Comparison of ENCODE assay signal across 27 cellular contexts in the genomic region with DNA sequence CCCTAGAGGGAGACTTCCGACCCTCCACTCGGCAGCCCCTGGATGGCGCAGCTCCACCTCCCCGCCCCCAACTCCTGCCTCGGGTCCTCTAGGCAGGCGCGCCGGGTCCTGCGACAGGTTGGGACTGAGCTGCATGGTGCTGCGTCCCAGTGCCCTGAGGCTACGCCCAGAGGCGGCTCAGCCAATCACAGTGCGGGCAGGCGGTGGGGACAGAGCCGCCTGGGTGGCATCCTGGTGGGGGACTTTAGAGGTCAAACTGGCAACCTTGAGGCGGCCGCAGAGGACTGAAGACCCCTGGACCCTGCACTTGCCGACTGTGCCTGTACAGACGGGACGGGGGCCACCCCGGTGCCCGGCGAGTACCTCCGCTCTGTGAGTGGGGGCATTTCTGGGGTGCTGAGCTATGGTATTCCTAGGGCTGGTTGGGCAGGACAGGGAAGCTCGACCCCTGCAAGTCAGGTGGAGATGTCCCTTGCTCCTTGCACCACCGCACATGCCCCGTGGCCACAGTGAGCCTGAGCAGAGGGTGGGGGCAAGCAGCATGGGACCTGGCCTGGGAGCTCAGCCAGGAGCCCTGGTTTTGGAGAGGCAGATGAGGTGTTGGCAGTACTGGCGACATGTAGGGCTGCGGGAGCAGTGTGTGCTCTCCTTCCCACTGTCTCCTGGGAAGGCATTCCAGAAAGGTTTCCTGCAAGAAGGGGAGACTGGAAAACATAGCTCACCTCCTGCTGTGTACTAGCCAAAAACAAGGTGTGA. TPM values are rescaled to one million over a fixed set of nuclear protein-coding genes. Genes with fewer than 3 reads are reported as not detected.
DNase-seq lines count a peak whose midpoint lies in the region; ATAC-seq, FAIRE-seq and TF ChIP-seq lines count a peak whose summit lies in the region.
"Had no signal": no experiment of that assay in that cellular context is flagged by ENCODE, and none has a peak within 500 bp of the region (broad histone marks: within the 10 kb centered on the region; RNA-seq: fewer than 3 reads in every experiment).

No MANE protein-coding gene starts in this region.

- H2AK5ac ChIP-seq in mesenchymal stem cell (ENCODE audit: low read length, severe bottlenecking) = no peak overlapping the region

- no peaks in the 10 kb centered on the region for H3F3A ChIP-seq in SK-N-SH (replicated peaks; ENCODE audit: insufficient read depth)

- no peak overlapping the region for H2BK12ac ChIP-seq in mesenchymal stem cell (ENCODE audit: low read length in 2 of 2)

- TF ChIP-seq POLR2A in upper lobe of left lung (IDR thresholded peaks at IDR 0.05) (no peak), tibial nerve (IDR thresholded peaks at IDR 0.05) (no peak), HepG2 (IDR thresholded peaks at IDR 0.05; ENCODE audit: insufficient read depth in 1 of 2, low read depth in 2 of 2, low read length in 2 of 2) (no peak)

- H3K27ac ChIP-seq in SK-N-SH (ENCODE audit: low read depth in 2 of 2, low read length in 1 of 2) (no peak overlapping the region), mesenchymal stem cell (ENCODE audit: low read length, poor library complexity, severe bottlenecking) (no peak overlapping the region), upper lobe of left lung (no peak overlapping the region), tibial nerve (no peak overlapping the region), HepG2 (ENCODE audit: extremely low read length, insufficient read depth, low read length) (no peak overlapping the region)
- H3K27ac ChIP-seq: 22Rv1, ascending aorta, esophagus muscularis mucosa, gastrocnemius medialis, Peyer's patch, psoas muscle, thoracic aorta had no signal

- no peaks in the 10 kb centered on the region for H3K27me3 ChIP-seq in SK-N-SH (ENCODE audit: insufficient read depth)
- H3K27me3 ChIP-seq in mesenchymal stem cell (ENCODE audit: control insufficient read depth in 1 of 2, insufficient read depth in 1 of 2, low read length in 2 of 2) = peaks cover 0 to 10% of the 10 kb centered on the region in 2 experiments
- no peaks in the 10 kb centered on the region for H3K27me3 ChIP-seq in upper lobe of left lung
- peaks cover 0 to 8% of the 10 kb centered on the region in 2 donors for H3K27me3 ChIP-seq in tibial nerve
- H3K27me3 ChIP-seq in HepG2 (ENCODE audit: control insufficient read depth in 1 of 2, insufficient read depth in 2 of 2, low read length in 2 of 2) = peaks cover 0 to 3% of the 10 kb centered on the region in 2 experiments; a peak in 1 of 5 replicates
- H3K27me3 ChIP-seq: ascending aorta, Peyer's patch had no signal

- H3K23ac ChIP-seq in mesenchymal stem cell (ENCODE audit: low read length in 2 of 2) = no peak overlapping the region

- WGBS in SK-N-SH (ENCODE audit: low lambda C conversion rate) = 38% methylated on average over 13 of the region's 29 CpGs
- 72% methylated on average over 29 of the region's 29 CpGs for WGBS in mesenchymal stem cell
- WGBS in upper lobe of left lung, 2 donors = 48 to 82% methylated on average over 11 to 28 of the region's 29 CpGs
- 56 to 92% methylated on average over 13 to 26 of the region's 29 CpGs for WGBS in tibial nerve, 2 donors
- WGBS in HepG2 (ENCODE audit: low lambda C conversion rate) = 18% methylated on average over 18 of the region's 29 CpGs

- H3K9ac ChIP-seq in SK-N-SH = no peak overlapping the region
- peak overlapping the region; percentile 55 for H3K9ac ChIP-seq in mesenchymal stem cell (ENCODE audit: low read length)
- no peak overlapping the region for H3K9ac ChIP-seq in HepG2 (ENCODE audit: insufficient read depth, low read depth, low read length)

- H3K4me1 ChIP-seq in SK-N-SH (ENCODE audit: control insufficient read depth in 1 of 2, insufficient read depth in 2 of 2, low read depth in 1 of 2, low read length in 1 of 2) = no peaks in the 10 kb centered on the region
- peaks cover 6% of the 10 kb centered on the region for H3K4me1 ChIP-seq in mesenchymal stem cell (ENCODE audit: control insufficient read depth, insufficient read depth, low read depth, low read length)
- no peaks in the 10 kb centered on the region for H3K4me1 ChIP-seq in upper lobe of left lung
- no peaks in the 10 kb centered on the region for H3K4me1 ChIP-seq in tibial nerve
- H3K4me1 ChIP-seq in HepG2 (ENCODE audit: insufficient read depth, low read length) = no peaks in the 10 kb centered on the region
- H3K4me1 ChIP-seq: ascending aorta, gastrocnemius medialis, Peyer's patch, psoas muscle had no signal

- H3K14ac ChIP-seq in mesenchymal stem cell (ENCODE audit: low read length in 2 of 2) = no peak overlapping the region

- H3K4ac ChIP-seq in mesenchymal stem cell (ENCODE audit: low read depth in 1 of 2, low read length in 2 of 2) = no peak overlapping the region

- DNase-seq in SK-N-SH (peak; percentile 26), left cardiac atrium (peak; percentile 33), mesenchymal stem cell (no peak), upper lobe of left lung (peak in 1 of 2 donors; percentile 67), tibial nerve (ENCODE audit: low spot score in 2 of 2) (no peak), HuH-7 (ENCODE audit: low spot score) (no peak), HepG2 (ENCODE audit: low spot score) (no peak)
- DNase-seq: activated CD4-positive, alpha-beta T cell treated with anti-CD3 and anti-CD28 coated beads, Interleukin-2, amount 10 ng/mL, durations not matched to agents 24 days and 14 days; DMS79 treated with DMSO at 0.1 percent for 48 hours; effector CD8-positive, alpha-beta T cell; gastrocnemius medialis; MM.1S; mucosa of descending colon; NCI-H1436; NCI-H524; Peyer's patch; psoas muscle; small intestine; stimulated activated naive B cell treated with anti-CD40 and anti-IgM and Interleukin-4, amounts not matched to agents 10 μg/mL and 1 μg/mL and 100 μg/mL, for 72 hours; T-helper 17 cell had no signal

- H2AFZ ChIP-seq in SK-N-SH (ENCODE audit: low read depth) = no peak overlapping the region
- no peak overlapping the region for H2AFZ ChIP-seq in mesenchymal stem cell (ENCODE audit: low read depth, low read length)
- no peak overlapping the region for H2AFZ ChIP-seq in HepG2 (ENCODE audit: low read length)

- H4K20me1 ChIP-seq in SK-N-SH (ENCODE audit: insufficient read depth) (no peaks in the 10 kb centered on the region), HepG2 (ENCODE audit: insufficient read depth, low read length) (no peaks in the 10 kb centered on the region)

- H3K4me2 ChIP-seq in SK-N-SH (no peak overlapping the region), mesenchymal stem cell (ENCODE audit: low read length, poor library complexity, severe bottlenecking) (peak overlapping the region; percentile 46), HepG2 (ENCODE audit: low read depth, low read length) (no peak overlapping the region)

- H3K79me2 ChIP-seq in SK-N-SH (ENCODE audit: insufficient read depth) = no peaks in the 10 kb centered on the region
- H3K79me2 ChIP-seq in HepG2 (ENCODE audit: insufficient read depth, low read length) = no peaks in the 10 kb centered on the region

- in situ Hi-C loops in HepG2 (cut with HindIII; ENCODE audit: extremely low pct_ligation_motif_present, low pct_unique_long_range_greater_than_20kb) = no loop called here

- no peak for ATAC-seq in SK-N-SH treated with all-trans-retinoic acid at 6 μM for 48 hours
- ATAC-seq in left cardiac atrium = peak; percentile 72 to 95
- peak; percentile 26 to 61 for ATAC-seq in upper lobe of left lung (ENCODE audit: low FRiP score in 2 of 2)
- no peak for ATAC-seq in HepG2
- ATAC-seq: activated naive CD4-positive, alpha-beta T cell treated with anti-CD3 and anti-CD28 coated beads, Interleukin-2, amount 50 U/mL, for 72 hours; gastrocnemius medialis; mucosa of descending colon; psoas muscle; stimulated activated naive B cell treated with anti-CD40 and anti-IgM and Interleukin-4, amounts not matched to agents 10 μg/mL and 1 μg/mL and 100 μg/mL, for 72 hours; T-helper 17 cell had no signal

- no peaks in the 10 kb centered on the region for H3K79me1 ChIP-seq in mesenchymal stem cell (replicated peaks; ENCODE audit: low read length, poor library complexity, severe bottlenecking)

- H2BK5ac ChIP-seq in mesenchymal stem cell (ENCODE audit: low read depth, low read length, poor library complexity, severe bottlenecking) = no peak overlapping the region

- no peak for FAIRE-seq in HepG2 (lab: Jason Lieb, UNC)
- FAIRE-seq: GM12891, small intestine had no signal

- CTCF ChIA-PET in SK-N-SH (lab: Yijun Ruan, JAX) (no interaction called here), HepG2 (lab: Yijun Ruan, JAX; ENCODE audit: low intra/inter-chr PET ratio, low total read pairs) (no interaction called here)

- H3K4me3 ChIP-seq in SK-N-SH (ENCODE audit: low read depth in 2 of 2, low read length in 1 of 2) (no peak overlapping the region), mesenchymal stem cell (ENCODE audit: insufficient read depth in 1 of 2, low read depth in 1 of 2, low read length in 2 of 2) (peak overlapping the region in 1 of 2 experiments; percentile 64), upper lobe of left lung (no peak overlapping the region), tibial nerve (no peak overlapping the region), HepG2 (replicated peaks in 1 of 3; ENCODE audit: insufficient read depth in 1 of 3, low read depth in 2 of 3, low read length in 3 of 3) (no peak overlapping the region)
- H3K4me3 ChIP-seq: ascending aorta, esophagus muscularis mucosa, gastrocnemius medialis, mucosa of descending colon, Peyer's patch, psoas muscle, thoracic aorta had no signal

- H3K9me3 ChIP-seq in SK-N-SH (no peaks in the 10 kb centered on the region), mesenchymal stem cell (ENCODE audit: control insufficient read depth, low read length) (no peaks in the 10 kb centered on the region), upper lobe of left lung (no peaks in the 10 kb centered on the region), tibial nerve (no peaks in the 10 kb centered on the region), HepG2 (ENCODE audit: low read length) (no peaks in the 10 kb centered on the region)
- H3K9me3 ChIP-seq: ascending aorta, esophagus muscularis mucosa, gastrocnemius medialis, mucosa of descending colon, Peyer's patch, psoas muscle, thoracic aorta had no signal

- no peak overlapping the region for H2BK120ac ChIP-seq in mesenchymal stem cell (ENCODE audit: low read depth, low read length)

- POLR2A ChIA-PET in SK-N-SH (lab: Yijun Ruan, JAX) (no interaction called here), HepG2 (lab: Yijun Ruan, JAX) (no interaction called here)

- TF ChIP-seq EP300 in SK-N-SH (IDR thresholded peaks at IDR 0.05; ENCODE audit: borderline replicate concordance in 1 of 2, low read depth in 1 of 2, low read length in 1 of 2) (no peak), upper lobe of left lung (IDR thresholded peaks at IDR 0.05) (no peak), tibial nerve (IDR thresholded peaks at IDR 0.05) (no peak), HepG2 (IDR thresholded peaks at IDR 0.05; ENCODE audit: low read depth in 2 of 2, low read length in 2 of 2) (no peak), HepG2 (CRISPR knock-in tag; IDR thresholded peaks at IDR 0.05; ENCODE audit: borderline replicate concordance) (no peak)

- no peak for TF ChIP-seq RAD21 in SK-N-SH (IDR thresholded peaks at IDR 0.05; ENCODE audit: low read length)
- no peak for TF ChIP-seq RAD21 in HepG2 (CRISPR knock-in tag; IDR thresholded peaks at IDR 0.05)

- H2BK15ac ChIP-seq in mesenchymal stem cell (ENCODE audit: low read depth, poor library complexity, severe bottlenecking) = no peak overlapping the region

- intact Hi-C loops in left cardiac atrium (cut with DNase I) (no loop called here), HepG2 (cut with micrococcal nuclease; ENCODE audit: unreplicated experiment) (no loop called here)

- peak overlapping the region in 1 of 2 experiments; percentile 50 for H3K18ac ChIP-seq in mesenchymal stem cell (ENCODE audit: low read depth in 1 of 2, low read length in 2 of 2)

- H4K8ac ChIP-seq in mesenchymal stem cell (ENCODE audit: low read length) = no peak overlapping the region

- no TSS peak for BruUV-seq in HepG2 (replicated peaks; lab: Mats Ljungman, UMichigan)

- H3K36me3 ChIP-seq in SK-N-SH (replicated peaks in 1 of 2; ENCODE audit: control insufficient read depth in 1 of 2, insufficient read depth in 2 of 2, low read length in 1 of 2) = no peaks in the 10 kb centered on the region
- H3K36me3 ChIP-seq in mesenchymal stem cell (ENCODE audit: control insufficient read depth in 1 of 2, insufficient read depth in 2 of 2, low read depth in 1 of 2, low read length in 2 of 2) = no peaks in the 10 kb centered on the region
- H3K36me3 ChIP-seq in upper lobe of left lung = no peaks in the 10 kb centered on the region
- no peaks in the 10 kb centered on the region for H3K36me3 ChIP-seq in tibial nerve
- H3K36me3 ChIP-seq in HepG2 (replicated peaks in 1 of 2; ENCODE audit: control insufficient read depth in 1 of 2, insufficient read depth in 2 of 2, low read length in 2 of 2) = no peaks in the 10 kb centered on the region
- H3K36me3 ChIP-seq: ascending aorta, esophagus muscularis mucosa, gastrocnemius medialis, Peyer's patch, thoracic aorta had no signal

- H4K91ac ChIP-seq in mesenchymal stem cell (ENCODE audit: low read length) = no peak overlapping the region

- TF ChIP-seq CTCF in SK-N-SH (IDR thresholded peaks at IDR 0.05) (no peak), upper lobe of left lung (IDR thresholded peaks at IDR 0.05) (no peak), tibial nerve (IDR thresholded peaks at IDR 0.05) (no peak), HepG2 (CRISPR knock-in tag; IDR thresholded peaks at IDR 0.05) (no peak)

- H3K9me2 ChIP-seq in SK-N-SH = no peaks in the 10 kb centered on the region

RNA-seq across cellular contexts. Expression of gene CTSL, which starts 45.5 kb away (rescaled TPM):
- polyA plus RNA-seq in SK-N-SH (2012; rRNA removed) (98.3 and 114 TPM in 2 replicates), HepG2 (2011; rRNA removed) (83.8 and 113 TPM in 2 replicates)
- polyA plus RNA-seq in SK-N-SH (2012; cell fraction: cytosol; rRNA removed) = 116 and 135 TPM in 2 replicates
- 40.0 and 57.4 TPM in 2 replicates for polyA plus RNA-seq in SK-N-SH (2012; cell fraction: nucleus; rRNA removed)
- total RNA-seq in left cardiac atrium (100 to 1,000 TPM; 162 to 165 TPM), upper lobe of left lung (100 to 1,000 TPM in 4 of 6 donors, 10 to 100 TPM in 2; 71.4 to 198 (median 144) TPM), tibial nerve (100 to 1,000 TPM in 2 of 4 donors, 10 to 100 TPM in 2; 77.7 to 181 (median 100) TPM), HepG2 (2016; rRNA removed; fragmentation: Illumina TruSeq; extraction: Trizol) (40.0 and 78.1 TPM in 2 replicates)
- polyA plus RNA-seq in mesenchymal stem cell (2013, experiment 1 of 2) = 288 TPM
- 307 TPM for polyA plus RNA-seq in mesenchymal stem cell (2013, experiment 2 of 2)
- 3.8 and 5.8 TPM in 2 replicates for total RNA-seq in HepG2 (2016; cell fraction: cytosol; rRNA removed; fragmentation: Illumina TruSeq; extraction: Trizol; ENCODE audit: low read depth)
- 40.5 and 78.7 TPM in 2 replicates for total RNA-seq in HepG2 (2016; cell fraction: insoluble cytoplasmic fraction; rRNA removed; fragmentation: Illumina TruSeq; extraction: Trizol)
- total RNA-seq in HepG2 (2016; cell fraction: membrane; rRNA removed; fragmentation: Illumina TruSeq; extraction: Trizol) = 8.0 and 8.5 TPM in 2 replicates
- total RNA-seq in HepG2 (2016; cell fraction: nucleus; rRNA removed; fragmentation: Illumina TruSeq; extraction: Trizol) = 52.9 and 63.4 TPM in 2 replicates
- polyA plus RNA-seq in HepG2 (2011; cell fraction: cytosol; rRNA removed) = 73.7 and 84.1 TPM in 2 replicates
- polyA plus RNA-seq in HepG2 (2011; cell fraction: nucleus; rRNA removed) = 20.1 and 27.7 TPM in 2 replicates
- 48.9 and 56.9 TPM in 2 replicates for polyA plus RNA-seq in HepG2 (2012)
- 4.8 and 5.2 TPM in 2 replicates for polyA plus RNA-seq in HepG2 (2016; cell fraction: cytosol; fragmentation: Illumina TruSeq; extraction: Trizol; ENCODE audit: low read depth)
- 36.0 and 42.5 TPM in 2 replicates for polyA plus RNA-seq in HepG2 (2016; cell fraction: insoluble cytoplasmic fraction; fragmentation: Illumina TruSeq; extraction: Trizol; ENCODE audit: low read depth)
- polyA plus RNA-seq in HepG2 (2016; cell fraction: membrane; fragmentation: Illumina TruSeq; extraction: Trizol; ENCODE audit: low read depth) = 5.3 and 5.5 TPM in 2 replicates
- polyA plus RNA-seq in HepG2 (2016; cell fraction: nucleus; fragmentation: Illumina TruSeq; extraction: Trizol; ENCODE audit: insufficient read depth, low read depth) = 85.9 and 86.3 TPM in 2 replicates
- 18.9 and 34.3 TPM in 2 replicates for polyA minus RNA-seq in HepG2 (2011; rRNA and poly(A)+ RNA removed; ENCODE audit: low replicate concordance)
- polyA minus RNA-seq in HepG2 (2011; cell fraction: cytosol; rRNA and poly(A)+ RNA removed) = 21.2 and 31.1 TPM in 2 replicates
- polyA minus RNA-seq in HepG2 (2011; cell fraction: nucleus; rRNA and poly(A)+ RNA removed) = 11.2 and 15.9 TPM in 2 replicates

Comparison
In these comparisons a context has a peak if more than half of its experiments do, and no peak if none do; other contexts are left out.
1. DNase-seq: peak in SK-N-SH (single experiment) and left cardiac atrium (single experiment); none in mesenchymal stem cell (single experiment), tibial nerve (0 of 2), HuH-7 (single experiment) and HepG2 (single experiment).
2. ATAC-seq: peak in left cardiac atrium (2 of 2) and upper lobe of left lung (2 of 2); none in SK-N-SH treated with all-trans-retinoic acid at 6 μM for 48 hours (single experiment) and HepG2 (single experiment).